21 cellular contexts compared by ENCODE assay signal in the genomic region with DNA sequence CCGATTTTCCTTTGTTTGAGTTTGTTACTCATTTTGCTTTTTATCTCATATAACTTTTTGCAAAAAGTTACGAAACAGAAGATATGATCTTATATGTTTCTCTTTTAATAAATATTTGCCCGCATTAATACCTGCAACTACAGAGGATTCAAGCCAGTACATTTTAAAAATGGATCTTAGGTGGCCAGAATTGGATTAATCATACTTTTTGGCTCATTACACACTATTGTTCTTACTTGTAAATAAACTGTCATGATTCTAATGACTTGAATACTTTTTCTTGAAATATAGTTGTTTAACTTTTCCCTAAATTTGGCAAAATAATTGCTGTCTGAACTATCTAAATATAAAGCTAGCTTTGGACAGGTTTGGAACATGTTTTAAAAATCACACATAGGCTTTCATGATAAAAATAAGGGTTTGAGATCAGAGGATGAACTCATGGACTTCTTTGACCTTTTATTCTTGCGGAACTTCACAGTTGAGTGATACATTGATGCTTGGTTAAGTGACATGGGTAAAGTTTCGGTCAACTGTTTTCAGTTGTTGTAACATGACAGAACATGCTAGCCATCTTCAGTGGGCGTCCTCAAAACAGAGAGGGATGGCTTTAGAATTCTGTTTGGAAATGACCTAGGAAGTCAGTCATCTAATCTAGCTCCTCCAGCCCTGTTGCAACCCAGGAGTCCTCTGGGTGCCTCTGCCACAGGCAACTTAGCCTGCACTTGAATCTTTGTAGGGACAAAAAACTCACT.
"Had no signal": no experiment of that assay in that cellular context is flagged by ENCODE, and none has a peak within 500 bp of the region (broad histone marks: within the 10 kb centered on the region; RNA-seq: fewer than 3 reads in every experiment).

No MANE protein-coding gene starts in this region.

- H3K27me3 ChIP-seq: dorsolateral prefrontal cortex, gastrocnemius medialis, ovary, sigmoid colon, stomach, thyroid gland had no signal

- H3K4me3 ChIP-seq: dorsolateral prefrontal cortex, gastrocnemius medialis, lower lobe of right lung, ovary, psoas muscle, sigmoid colon, stomach, thyroid gland had no signal

- ATAC-seq: gastrocnemius medialis, left ventricle myocardium superior, lower lobe of right lung, natural killer cell, psoas muscle, right cardiac atrium had no signal

- H3K36me3 ChIP-seq: gastrocnemius medialis, lower lobe of right lung, ovary, sigmoid colon, stomach, thyroid gland had no signal

- DNase-seq: cortex of kidney; dorsolateral prefrontal cortex; effector CD4-positive, alpha-beta T cell; foreskin fibroblast; gastrocnemius medialis; head of caudate nucleus; left ventricle myocardium superior; lower lobe of right lung; natural killer cell; occipital lobe; ovary; posterior cingulate gyrus; psoas muscle; right cardiac atrium; sigmoid colon; stimulated activated CD4-positive, alpha-beta T cell treated with anti-CD3 and anti-CD28 coated beads, Interleukin-2, amount 100 ng/mL, for 24 hours; stimulated activated CD4-positive, alpha-beta T cell treated with anti-CD3 and anti-CD28 coated beads, Interleukin-4, amount 100 ng/mL, for 24 hours; stimulated activated naive CD4-positive, alpha-beta T cell treated with Interleukin-2 at 50 U/mL for 16 hours; stomach; thyroid gland had no signal

- H3K9me3 ChIP-seq: gastrocnemius medialis, lower lobe of right lung, ovary, psoas muscle, stomach, thyroid gland had no signal

- H3K27ac ChIP-seq: dorsolateral prefrontal cortex, gastrocnemius medialis, lower lobe of right lung, ovary, psoas muscle, sigmoid colon, stomach, thyroid gland had no signal

- H3K4me1 ChIP-seq: gastrocnemius medialis, lower lobe of right lung, psoas muscle, thyroid gland had no signal

- FAIRE-seq: keratinocyte had no signal
